In the genomic region with DNA sequence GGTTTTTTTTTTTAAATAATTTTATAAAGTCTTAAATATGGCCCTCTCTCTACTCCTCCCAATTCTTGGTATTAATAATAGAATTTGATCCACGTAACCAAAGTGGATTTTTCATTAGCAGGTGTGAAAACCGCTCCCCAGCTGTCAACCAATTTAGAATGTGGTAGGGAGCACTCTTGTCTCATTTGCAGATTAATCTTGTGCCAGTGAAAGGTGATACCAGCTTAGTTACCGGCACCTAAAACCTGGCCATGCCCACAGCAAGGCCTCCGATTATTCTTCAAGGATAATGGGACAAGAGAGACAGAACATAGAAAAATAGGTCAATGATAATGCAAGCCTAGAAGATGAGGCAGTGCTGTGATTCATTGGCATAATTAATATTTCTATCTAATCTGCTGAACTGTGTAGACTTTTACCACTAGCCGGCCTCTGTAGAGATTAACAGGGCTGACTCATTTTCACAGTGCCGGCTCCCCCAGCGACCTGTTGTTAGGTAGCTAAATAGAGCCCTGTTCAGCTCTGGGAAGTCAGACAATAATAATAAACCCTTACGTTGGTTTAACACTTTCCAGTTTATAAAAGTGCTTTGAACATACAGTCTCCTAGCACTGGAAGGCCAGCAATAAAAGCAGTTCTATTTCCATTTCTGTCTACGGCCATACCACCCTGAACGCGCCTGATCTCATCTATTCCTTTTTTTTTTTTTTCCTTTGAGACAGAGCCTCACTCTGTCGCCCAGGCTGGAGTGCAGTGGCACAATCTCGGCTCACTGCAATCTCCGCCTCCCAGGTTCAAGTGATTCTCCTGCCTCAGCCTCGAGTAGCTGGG, we compare ENCODE assay signal across 15 cellular contexts.
DNase-seq lines count a peak whose midpoint lies in the region; ATAC-seq, FAIRE-seq and TF ChIP-seq lines count a peak whose summit lies in the region.
"Had no signal": no experiment of that assay in that cellular context is flagged by ENCODE, and none has a peak within 500 bp of the region (broad histone marks: within the 10 kb centered on the region; RNA-seq: fewer than 3 reads in every experiment).

No MANE protein-coding gene starts in this region.

- TF ChIP-seq CTCF in H1 (IDR thresholded peaks at IDR 0.05; ENCODE audit: control extremely low read depth in 1 of 3, insufficient read depth in 1 of 3, low read depth in 1 of 3, low read length in 3 of 3) (no peak), psoas muscle (IDR thresholded peaks at IDR 0.05) (no peak), thyroid gland (IDR thresholded peaks at IDR 0.05) (no peak)

- H3K4me1 ChIP-seq in H1 (replicated peaks in 1 of 4; ENCODE audit: control insufficient read depth in 3 of 4, insufficient read depth in 4 of 4, low read length in 3 of 4) (peaks cover 0 to 2% (median 0%) of the 10 kb centered on the region in 4 experiments; a peak in 1 of 7 replicates), psoas muscle (no peaks in the 10 kb centered on the region), thyroid gland (peaks cover 6 to 8% of the 10 kb centered on the region in 2 donors)
- H3K4me1 ChIP-seq: spleen had no signal

- H2AK5ac ChIP-seq in H1 (ENCODE audit: low read depth, low read length) = no peak overlapping the region

- no peak overlapping the region for H2BK15ac ChIP-seq in H1 (ENCODE audit: low read length)

- no peak overlapping the region for H3K23ac ChIP-seq in H1 (ENCODE audit: insufficient read length)

- H3K27ac ChIP-seq in H1 (ENCODE audit: low read depth, low read length) (no peak overlapping the region), psoas muscle (no peak overlapping the region), thyroid gland (no peak overlapping the region)
- H3K27ac ChIP-seq: coronary artery, spleen, upper lobe of left lung had no signal

- H2BK5ac ChIP-seq in H1 (ENCODE audit: low read depth, low read length) = no peak overlapping the region

- no peak overlapping the region for H3K4ac ChIP-seq in H1 (replicated peaks; ENCODE audit: insufficient read length, low read depth, low read length)

- intact Hi-C loops in psoas muscle (cut with DNase I) (no loop called here), thyroid gland (cut with DNase I) (no loop called here)

- H3K9me3 ChIP-seq in H1 (ENCODE audit: insufficient read depth in 2 of 2, low read depth in 1 of 2, low read length in 1 of 2) (no peaks in the 10 kb centered on the region), psoas muscle (no peaks in the 10 kb centered on the region), thyroid gland (no peaks in the 10 kb centered on the region)
- H3K9me3 ChIP-seq: spleen, upper lobe of left lung had no signal

- DNase-seq in DMS153 (lab: John Stamatoyannopoulos, UW) (peak; percentile 7), DMS153 treated with DMSO at 0.1 percent for 48 hours (lab: John Stamatoyannopoulos, UW; ENCODE audit: unreplicated experiment) (no peak), NCI-H82 (lab: John Stamatoyannopoulos, UW) (peak; percentile 89), H1 (ENCODE audit: low read depth in 1 of 2, low spot score in 2 of 2) (no peak), psoas muscle (no peak), thyroid gland (no peak), anterior cingulate cortex (lab: John Stamatoyannopoulos, UW) (no peak), midbrain (lab: John Stamatoyannopoulos, UW) (no peak)
- DNase-seq: activated CD4-positive, alpha-beta T cell treated with anti-CD3 and anti-CD28 coated beads, Interleukin-2, amount 10 ng/mL, durations not matched to agents 7 days and 5 days; activated effector memory CD4-positive, alpha-beta T cell treated with anti-CD3 and anti-CD28 coated beads, Interleukin-2, amount 50 U/mL, for 16 hours; natural killer cell; spleen; T-cell; upper lobe of left lung had no signal

- peak overlapping the region; percentile 58; the same call in 1 of the 2 replicates for H4K8ac ChIP-seq in H1 (ENCODE audit: extremely low read depth, insufficient read depth, low read length)

- no peak overlapping the region for H3K56ac ChIP-seq in H1 (replicated peaks; ENCODE audit: insufficient read length, low read depth, low read length)

- no peak for TF ChIP-seq RAD21 in H1 (IDR thresholded peaks at IDR 0.05 in 1 of 2, conservative IDR thresholded peaks at IDR 0.05 in 1 of 2; ENCODE audit: low read depth in 2 of 2, low read length in 2 of 2)

- peak in 3 of 4 donors; percentile 39 to 73 (median 48) for ATAC-seq in psoas muscle
- ATAC-seq: natural killer cell, T-cell had no signal

- H3K79me2 ChIP-seq in H1 (ENCODE audit: control insufficient read depth in 1 of 2, insufficient read depth in 2 of 2, low read length in 2 of 2) = no peaks in the 10 kb centered on the region

- CTCF ChIA-PET in H1 (lab: Charles Lee; ENCODE audit: partially characterized antibody) = interaction anchor here (0.8 to 1.8 kb wide), 5 partner anchors 8 to 79 kb away, joined by 3 to 5 read pairs (median 4); no protein-coding TSS in a partner anchor

- H3K79me1 ChIP-seq in H1 (ENCODE audit: low read depth, low read length) = no peaks in the 10 kb centered on the region

- no peak overlapping the region for H2BK120ac ChIP-seq in H1 (replicated peaks; ENCODE audit: low read depth, low read length)

- no peaks in the 10 kb centered on the region for H3K23me2 ChIP-seq in H1 (ENCODE audit: low read depth, low read length)

- H3K27me3 ChIP-seq in H1 (replicated peaks in 1 of 4; ENCODE audit: control insufficient read depth in 3 of 4, extremely low read depth in 1 of 4, insufficient read depth in 3 of 4, low read length in 3 of 4) (peaks cover 0 to 2% (median 0%) of the 10 kb centered on the region in 4 experiments; a peak in 1 of 7 replicates), psoas muscle (ENCODE audit: insufficient read depth in 3 of 3, low read length in 2 of 3) (no peaks in the 10 kb centered on the region), thyroid gland (no peaks in the 10 kb centered on the region)
- H3K27me3 ChIP-seq: upper lobe of left lung had no signal

- no peak overlapping the region for H2AFZ ChIP-seq in H1 (ENCODE audit: low read length)

- no peak for TF ChIP-seq EP300 in H1 (IDR thresholded peaks at IDR 0.05; ENCODE audit: borderline replicate concordance in 1 of 2, low read depth in 2 of 2, low read length in 2 of 2)

- no peak overlapping the region for H2BK20ac ChIP-seq in H1 (ENCODE audit: low read length)

- H3K14ac ChIP-seq in H1 (ENCODE audit: insufficient read length) = no peak overlapping the region

- TF ChIP-seq POLR2A in H1 (IDR thresholded peaks at IDR 0.05; ENCODE audit: control extremely low read depth in 1 of 2, low read depth in 2 of 2, low read length in 2 of 2) (no peak), thyroid gland (IDR thresholded peaks at IDR 0.05) (no peak)

- H3K36me3 ChIP-seq in H1 (ENCODE audit: control insufficient read depth in 2 of 4, insufficient read depth in 4 of 4, low read length in 3 of 4) (no peaks in the 10 kb centered on the region), psoas muscle (ENCODE audit: insufficient read depth in 1 of 2, low read depth in 1 of 2) (no peaks in the 10 kb centered on the region), thyroid gland (no peaks in the 10 kb centered on the region)
- H3K36me3 ChIP-seq: upper lobe of left lung had no signal

- H3K4me3 ChIP-seq in H1 (ENCODE audit: extremely low read depth in 1 of 4, insufficient read depth in 2 of 4, low read depth in 3 of 4, low read length in 4 of 4) = no peak overlapping the region
- H3K4me3 ChIP-seq in psoas muscle = no peak overlapping the region
- no peak overlapping the region for H3K4me3 ChIP-seq in thyroid gland (replicated peaks in 1 of 3)
- H3K4me3 ChIP-seq: coronary artery, spleen, upper lobe of left lung had no signal

- H4K91ac ChIP-seq in H1 (replicated peaks; ENCODE audit: insufficient read length, low read length) = no peak overlapping the region

- H3K18ac ChIP-seq in H1 (ENCODE audit: extremely low read depth, low read length) = no peak overlapping the region

- no peak overlapping the region for H2BK12ac ChIP-seq in H1 (ENCODE audit: low read depth, low read length)

- H4K5ac ChIP-seq in H1 (ENCODE audit: insufficient read length, low read depth, low read length) = no peak overlapping the region

- POLR2A ChIA-PET in H1 (lab: Charles Lee; ENCODE audit: partially characterized antibody) = no interaction called here

- H4K20me1 ChIP-seq in H1 (replicated peaks in 1 of 2; ENCODE audit: control insufficient read depth in 1 of 2, insufficient read depth in 2 of 2, low read length in 2 of 2) = no peaks in the 10 kb centered on the region

- FAIRE-seq in H1 (lab: Jason Lieb, UNC) = no peak

- no peak overlapping the region for H3K4me2 ChIP-seq in H1 (ENCODE audit: insufficient read depth in 1 of 2, low read depth in 2 of 2, low read length in 2 of 2)

- WGBS in H1 (ENCODE audit: extremely low coverage in 1 of 2, insufficient coverage in 1 of 2, insufficient read length in 1 of 2, insufficient replicate concordance in 2 of 2, low coverage in 1 of 2, low lambda C conversion rate in 2 of 2, missing lambda C conversion rate in 1 of 2), 2 experiments = 87% methylated on average over 14 of the region's 15 CpGs; no CpG with 5 or more reads in 1 of the 2 experiments
- 69 to 72% (median 72%) methylated on average over 15 of the region's 15 CpGs for WGBS in psoas muscle, 3 donors
- WGBS in thyroid gland, 2 donors = 74% methylated on average over 15 of the region's 15 CpGs

- no peak overlapping the region for H3K9ac ChIP-seq in H1 (replicated peaks in 1 of 4; ENCODE audit: extremely low read depth in 1 of 4, low read depth in 3 of 4, low read length in 3 of 4)

TF ChIP-seq in H1, 55 proteins besides CTCF, POLR2A, EP300 and RAD21:
- TF ChIP-seq POLR2AphosphoS5 (IDR thresholded peaks at IDR 0.05; ENCODE audit: low read depth, low read length) = no peak
- TF ChIP-seq POU5F1 (IDR thresholded peaks at IDR 0.05; ENCODE audit: low read depth, low read length) = no peak
- no peak for TF ChIP-seq HDAC6 (IDR thresholded peaks at IDR 0.05; ENCODE audit: low read depth, low read length)
- no peak for TF ChIP-seq RXRA (IDR thresholded peaks at IDR 0.05; ENCODE audit: insufficient read depth, low read depth, low read length)
- TF ChIP-seq JUND (IDR thresholded peaks at IDR 0.05; ENCODE audit: low read length) = no peak
- TF ChIP-seq CBX8 (IDR thresholded peaks at IDR 0.05; ENCODE audit: borderline replicate concordance, low read depth, low read length) = no peak
- no peak for TF ChIP-seq TAF1 (IDR thresholded peaks at IDR 0.05; ENCODE audit: low read depth, low read length)
TF ChIP-seq in H1: peak in this region for 0.

Comparison
In these comparisons a context has a peak if more than half of its experiments do, and no peak if none do; other contexts are left out.
1. DNase-seq: peak in DMS153 (single experiment) and NCI-H82 (single experiment); none in DMS153 treated with DMSO at 0.1 percent for 48 hours (single experiment), H1 (0 of 2), psoas muscle (0 of 2), thyroid gland (0 of 2), anterior cingulate cortex (0 of 58) and midbrain (single experiment).